ENCODE assay signal across 2 cellular contexts in genomic region chr4:16264798-16265197, GRCh38.
TF ChIP-seq lines count a peak whose summit lies in the region.

No MANE protein-coding gene starts in this region.

TF ChIP-seq in HCT116, 20 proteins besides CTCF, POLR2A, EP300 and RAD21:
- no peak for TF ChIP-seq CEBPB (IDR thresholded peaks at IDR 0.05; ENCODE audit: low read depth)
- TF ChIP-seq MAX (IDR thresholded peaks at IDR 0.05): no peak
- no peak for TF ChIP-seq EGR1 (IDR thresholded peaks at IDR 0.05; ENCODE audit: low read depth)
- TF ChIP-seq ZBTB33 (IDR thresholded peaks at IDR 0.05; ENCODE audit: extremely low read depth, insufficient replicate concordance, low read length): no peak
- TF ChIP-seq JUND (IDR thresholded peaks at IDR 0.05): no peak

TF ChIP-seq in K562, 482 proteins besides CTCF, POLR2A, EP300 and RAD21:
- TF ChIP-seq PPARD (CRISPR knock-in tag; IDR thresholded peaks at IDR 0.05) (no peak), MXD1 (CRISPR knock-in tag; IDR thresholded peaks at IDR 0.05; ENCODE audit: borderline replicate concordance, poor library complexity, severe bottlenecking) (no peak), GATA2 (CRISPR knock-in tag; IDR thresholded peaks at IDR 0.05) (no peak), CSDE1 (IDR thresholded peaks at IDR 0.05) (no peak), CTCFL (IDR thresholded peaks at IDR 0.05; ENCODE audit: borderline replicate concordance, insufficient read depth, low read depth, low read length, poor library complexity, severe bottlenecking) (no peak), PKNOX1 (IDR thresholded peaks at IDR 0.05) (peak; percentile 52), DEAF1 (CRISPR knock-in tag; IDR thresholded peaks at IDR 0.05) (peak; percentile 73), MEIS2 (IDR thresholded peaks at IDR 0.05; ENCODE audit: partially characterized antibody) (peak; percentile 44), PBX2 (CRISPR knock-in tag; IDR thresholded peaks at IDR 0.05; ENCODE audit: low read depth) (no peak), PBX2 (tag; conservative IDR thresholded peaks at IDR 0.05; ENCODE audit: low read depth) (peak; percentile 63; the same call in 1 of the 2 replicates), HES1 (IDR thresholded peaks at IDR 0.05; ENCODE audit: low read depth) (no peak), EP400 (IDR thresholded peaks at IDR 0.05) (no peak), RHOXF2B (CRISPR knock-in tag; conservative IDR thresholded peaks at IDR 0.05) (no peak), MYBL2 (IDR thresholded peaks at IDR 0.05; ENCODE audit: low read depth) (no peak), MYBL2 (CRISPR knock-in tag; IDR thresholded peaks at IDR 0.05; ENCODE audit: borderline replicate concordance) (no peak), CTBP1 (IDR thresholded peaks at IDR 0.05; ENCODE audit: borderline replicate concordance) (no peak), ZBTB17 (CRISPR knock-in tag; IDR thresholded peaks at IDR 0.05) (no peak), ZNF3 (CRISPR knock-in tag; IDR thresholded peaks at IDR 0.05) (no peak), MEF2A (IDR thresholded peaks at IDR 0.05; ENCODE audit: control insufficient read depth, low read depth, low read length) (peak; percentile 7; the same call in 1 of the 2 replicates), RNF2 (IDR thresholded peaks at IDR 0.05) (no peak), ZNF23 (CRISPR knock-in tag; IDR thresholded peaks at IDR 0.05) (no peak), NRF1 (conservative IDR thresholded peaks at IDR 0.05 in 1 of 2, IDR thresholded peaks at IDR 0.05 in 1 of 2) (no peak), ZBTB8A (IDR thresholded peaks at IDR 0.05; ENCODE audit: partially characterized antibody) (no peak), SMC3 (conservative IDR thresholded peaks at IDR 0.05; ENCODE audit: insufficient read depth, low read depth, low read length) (peak; percentile 44; the same call in 1 of the 2 replicates)
